In genomic region chr6:5302220-5302946, GRCh38 we compare ENCODE assay signal across 8 cellular contexts. TPM values are rescaled to one million over a fixed set of nuclear protein-coding genes. Genes with fewer than 3 reads are reported as not detected.
A peak's percentile ranks its signal among the peaks of the same experiment; 100 is the strongest.
DNase-seq lines count a peak whose midpoint lies in the region; ATAC-seq and TF ChIP-seq lines count a peak whose summit lies in the region.

No MANE protein-coding gene starts in this region.

- no peaks in the 10 kb centered on the region for H3K9me2 ChIP-seq in GM23248 (ENCODE audit: insufficient read depth)

- peak overlapping the region; percentile 47 for H3K27ac Mint-ChIP-seq in central memory CD8-positive, alpha-beta T cell (ENCODE audit: low read depth)

- 73 to 77% methylated on average over 10 of the region's 10 CpGs for WGBS in GM23248 (ENCODE audit: low coverage in 1 of 2, low lambda C conversion rate in 2 of 2, missing lambda C conversion rate in 2 of 2), 2 experiments

- no peak overlapping the region for H3K4me3 ChIP-seq in SJCRH30
- no peak overlapping the region for H3K4me3 ChIP-seq in GM23248

- no peak overlapping the region for H2AFZ ChIP-seq in GM23248

- DNase-seq in GM13977 (ENCODE audit: low spot score) (peak; percentile 48), GM20000 (ENCODE audit: low spot score) (peak; percentile 30), GDM1 (lab: John Stamatoyannopoulos, UW) (no peak), SJCRH30 (no peak), GM23248 (no peak), HK-2 (ENCODE audit: unreplicated experiment) (no peak)
- DNase-seq in central memory CD8-positive, alpha-beta T cell (ENCODE audit: low spot score in 2 of 2) = no peak

- no peaks in the 10 kb centered on the region; the same call in 1 of the 2 replicates for H4K20me1 ChIP-seq in GM23248 (ENCODE audit: insufficient read depth)

- TF ChIP-seq CTCF in GM13977 (IDR thresholded peaks at IDR 0.05; ENCODE audit: extremely low read depth, insufficient read depth, missing control alignments) (peak; percentile 6), GM20000 (IDR thresholded peaks at IDR 0.05; ENCODE audit: extremely low read depth, missing control alignments) (no peak)

- no peak overlapping the region for H3K9ac ChIP-seq in GM23248

- no peaks in the 10 kb centered on the region for H3F3A ChIP-seq in GM23248 (ENCODE audit: insufficient read depth)

- H3K9me3 Mint-ChIP-seq in central memory CD8-positive, alpha-beta T cell = no peaks in the 10 kb centered on the region

- H3K4me1 Mint-ChIP-seq in central memory CD8-positive, alpha-beta T cell = peaks cover 27% of the 10 kb centered on the region

- no peaks in the 10 kb centered on the region for H3K27me3 Mint-ChIP-seq in central memory CD8-positive, alpha-beta T cell

- in situ Hi-C loops in GM13977 (cut with MboI; ENCODE audit: low pct_unique_long_range_greater_than_20kb, low sequenced_read_pairs, unreplicated experiment) (no loop called here), GM23248 (cut with MboI) (no loop called here)

- H3K4me2 ChIP-seq in GM23248 (ENCODE audit: unreplicated experiment) = no peak overlapping the region

- H3K4me1 ChIP-seq in SJCRH30 (no peaks in the 10 kb centered on the region), GM23248 (ENCODE audit: insufficient read depth) (no peaks in the 10 kb centered on the region)

- H3K27ac ChIP-seq in SJCRH30 = no peak overlapping the region
- H3K27ac ChIP-seq in GM23248 = no peak overlapping the region

- H3K4me3 Mint-ChIP-seq in central memory CD8-positive, alpha-beta T cell = peak overlapping the region; percentile 63

- H3K9me3 ChIP-seq in SJCRH30 (replicated peaks) (no peaks in the 10 kb centered on the region), GM23248 (ENCODE audit: low read depth) (no peaks in the 10 kb centered on the region)

- peaks cover 64% of the 10 kb centered on the region for H3K79me2 ChIP-seq in GM23248 (ENCODE audit: insufficient read depth)

- no peaks in the 10 kb centered on the region for H3K27me3 ChIP-seq in SJCRH30
- H3K27me3 ChIP-seq in GM23248 (replicated peaks; ENCODE audit: insufficient read depth) = no peaks in the 10 kb centered on the region

- H3K36me3 Mint-ChIP-seq in central memory CD8-positive, alpha-beta T cell (ENCODE audit: insufficient read depth) = no peaks in the 10 kb centered on the region

- ATAC-seq in HG03520 (IDR thresholded peaks at IDR 0.05; ENCODE audit: unreplicated experiment) = peak; percentile 83
- peak; percentile 71 for ATAC-seq in central memory CD8-positive, alpha-beta T cell (replicated peaks; ENCODE audit: extremely low read depth, poor library complexity, severe bottlenecking)

- H3K36me3 ChIP-seq in SJCRH30 (no peaks in the 10 kb centered on the region), GM23248 (ENCODE audit: low read depth) (no peaks in the 10 kb centered on the region)

RNA-seq across cellular contexts. Expression of gene FARS2, which starts 41.1 kb away (rescaled TPM):
- total RNA-seq in SJCRH30 (2014; rRNA removed; shearing (Covaris generic)) = 10.5 and 12.9 TPM in 2 replicates
- 10.2 and 16.5 TPM in 2 replicates for total RNA-seq in GM23248 (2014; rRNA removed; shearing (Covaris generic))
- polyA plus RNA-seq in GM23248 (2016; fragmentation: Nextera tagmentation; extraction: Ambion mirVana) = 14.7 and 15.1 TPM in 2 replicates

RNA-seq across cellular contexts. Expression of gene LYRM4, which starts 41.6 kb away (rescaled TPM):
- total RNA-seq in SJCRH30 (2014; rRNA removed; shearing (Covaris generic)) = 36.5 and 37.3 TPM in 2 replicates
- total RNA-seq in GM23248 (2014; rRNA removed; shearing (Covaris generic)) = 18.7 and 28.0 TPM in 2 replicates
- polyA plus RNA-seq in GM23248 (2016; fragmentation: Nextera tagmentation; extraction: Ambion mirVana) = 27.1 and 30.3 TPM in 2 replicates

Comparison
In these comparisons a context has a peak if more than half of its experiments do, and no peak if none do; other contexts are left out.
1. DNase-seq: peak in GM13977 (single experiment) and GM20000 (single experiment); none in central memory CD8-positive, alpha-beta T cell (0 of 2), GDM1 (single experiment), SJCRH30 (0 of 2), GM23248 (single experiment) and HK-2 (single experiment).